ENCODE assay signal across 19 cellular contexts in genomic region chr7:52749880-52750279, GRCh38.
DNase-seq lines count a peak whose midpoint lies in the region; TF ChIP-seq lines count a peak whose summit lies in the region.
"Had no signal": no experiment of that assay in that cellular context is flagged by ENCODE, and none has a peak within 500 bp of the region (broad histone marks: within the 10 kb centered on the region; RNA-seq: fewer than 3 reads in every experiment).

No MANE protein-coding gene starts in this region.

- DNase-seq in GM13977 (ENCODE audit: low spot score): no peak
- peak; percentile 9 for DNase-seq in OCI-LY7 (ENCODE audit: low spot score)
- DNase-seq in iPS-NIHi7 (ENCODE audit: extremely low spot score): peak; percentile 56
- no peak for DNase-seq in activated CD4-positive, CD25-positive, alpha-beta regulatory T cell treated with anti-CD3 and anti-CD28 coated beads, Interleukin-2, amount 50 U/mL, for 72 hours
- DNase-seq in NCI-H2029 (lab: John Stamatoyannopoulos, UW): no peak
- no peak for DNase-seq in activated CD4-positive, alpha-beta T cell treated with anti-CD3 and anti-CD28 coated beads for 4 hours
- DNase-seq: activated CD4-positive, alpha-beta memory T cell treated with anti-CD3 and anti-CD28 coated beads, Interleukin-2, amount 10 ng/mL, durations not matched to agents 7 days and 5 days; activated T-cell treated with anti-CD3 and anti-CD28 coated beads, Interleukin-2, amount 50 U/mL, for 48 hours; DMS153; esophagus squamous epithelium; left cardiac atrium; NCI-H1092 treated with DMSO at 0.1 percent for 48 hours; NCI-H2171 treated with DMSO at 0.1 percent for 48 hours; OCI-M1; pancreas; SK-N-SH; stimulated activated CD4-positive, alpha-beta T cell treated with anti-CD3 and anti-CD28 coated beads, Interleukin-4, amount 100 ng/mL, for 24 hours; stimulated activated CD8-positive, alpha-beta memory T cell treated with anti-CD3 and anti-CD28 coated beads, Interleukin-4, amount 100 ng/mL, for 48 hours had no signal

- in situ Hi-C loops in GM13977 (cut with MboI; ENCODE audit: low pct_unique_long_range_greater_than_20kb, low sequenced_read_pairs, unreplicated experiment): no loop called here

- no peaks in the 10 kb centered on the region for H3K4me1 ChIP-seq in OCI-LY7 (ENCODE audit: insufficient read depth, low read length, poor library complexity, severe bottlenecking)
- H3K4me1 ChIP-seq: esophagus squamous epithelium, pancreas had no signal

- H4K20me1 ChIP-seq in OCI-LY7 (ENCODE audit: insufficient read depth, low read length): no peaks in the 10 kb centered on the region

- POLR2A ChIA-PET in OCI-LY7 (lab: Charles Lee): no interaction called here

- CTCF ChIA-PET in OCI-LY7 (lab: Charles Lee; ENCODE audit: unreplicated experiment): no interaction called here

- H2AFZ ChIP-seq in OCI-LY7 (ENCODE audit: low read length): no peak overlapping the region

- H3K27ac ChIP-seq in C4-2B (no peak overlapping the region), OCI-LY7 (ENCODE audit: low read depth, low read length, poor library complexity, severe bottlenecking) (no peak overlapping the region)
- H3K27ac ChIP-seq: esophagus squamous epithelium, pancreas had no signal

- H3K9me2 ChIP-seq in OCI-LY7 (ENCODE audit: insufficient read depth, low read length): no peaks in the 10 kb centered on the region
- H3K9me2 ChIP-seq: SK-N-SH had no signal

- H3K9me3 ChIP-seq in OCI-LY7 (ENCODE audit: low read length): no peaks in the 10 kb centered on the region
- H3K9me3 ChIP-seq: esophagus squamous epithelium, pancreas, SK-N-SH had no signal

- intact Hi-C loops in OCI-LY7 (cut with micrococcal nuclease; ENCODE audit: unreplicated experiment): no loop called here

- no peak overlapping the region for H3K4me3 ChIP-seq in OCI-LY7 (ENCODE audit: low read depth, low read length, poor library complexity, severe bottlenecking)
- H3K4me3 ChIP-seq: esophagus squamous epithelium, pancreas had no signal

- BruUV-seq in OCI-LY7 (replicated peaks; lab: Mats Ljungman, UMichigan): no TSS peak

- no peaks in the 10 kb centered on the region for H3K79me2 ChIP-seq in OCI-LY7 (ENCODE audit: insufficient read depth, low read depth, low read length)

- H3K36me3 ChIP-seq in OCI-LY7 (ENCODE audit: insufficient read depth, low read length): no peaks in the 10 kb centered on the region
- H3K36me3 ChIP-seq: esophagus squamous epithelium, pancreas had no signal

- no peak overlapping the region for H3K4me2 ChIP-seq in OCI-LY7 (ENCODE audit: low read length)
- H3K4me2 ChIP-seq: SK-N-SH had no signal

- peak; percentile 46 for TF ChIP-seq CTCF in C4-2B (conservative IDR thresholded peaks at IDR 0.05)
- peak; percentile 25 for TF ChIP-seq CTCF in GM13977 (IDR thresholded peaks at IDR 0.05; ENCODE audit: extremely low read depth, insufficient read depth, missing control alignments)
- peak; percentile 52 for TF ChIP-seq CTCF in OCI-LY7 (conservative IDR thresholded peaks at IDR 0.05; ENCODE audit: low read length)

Comparison
In these comparisons a context has a peak if more than half of its experiments do, and no peak if none do; other contexts are left out.
1. DNase-seq: peak in OCI-LY7 (single experiment) and iPS-NIHi7 (single experiment); none in GM13977 (single experiment), activated CD4-positive, CD25-positive, alpha-beta regulatory T cell treated with anti-CD3 and anti-CD28 coated beads, Interleukin-2, amount 50 U/mL, for 72 hours (single experiment), NCI-H2029 (single experiment) and activated CD4-positive, alpha-beta T cell treated with anti-CD3 and anti-CD28 coated beads for 4 hours (0 of 2).
2. Peak in every context shown above with its lines, with median percentiles within 50 percentile points of each other: CTCF ChIP-seq.